In the genomic region with DNA sequence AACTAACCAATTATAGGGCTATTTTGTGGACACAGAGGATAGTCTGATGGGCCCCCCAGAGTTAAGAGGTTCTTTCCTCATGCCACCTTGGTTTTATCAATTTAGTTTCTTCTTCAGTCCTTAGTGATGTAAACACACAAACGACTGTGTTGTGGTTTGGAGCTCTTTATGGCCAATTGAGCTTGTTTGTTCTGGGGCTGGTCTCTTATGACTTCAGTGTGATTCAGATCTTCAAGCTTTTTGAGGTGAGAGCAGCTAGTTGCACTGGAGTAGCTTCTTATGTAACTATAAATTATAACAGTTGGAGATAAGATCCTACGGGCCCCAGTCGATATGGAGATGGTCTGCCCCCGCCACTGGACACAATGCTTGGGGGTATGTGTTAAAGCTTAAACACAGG, we compare ENCODE assay signal across 25 cellular contexts. TPM values are rescaled to one million over a fixed set of nuclear protein-coding genes. Genes with fewer than 3 reads are reported as not detected.
"Had no signal": no experiment of that assay in that cellular context is flagged by ENCODE, and none has a peak within 500 bp of the region (broad histone marks: within the 10 kb centered on the region; RNA-seq: fewer than 3 reads in every experiment).

No MANE protein-coding gene starts in this region.

- H3K27ac ChIP-seq: KMS-11, RWPE1 had no signal

- H3K4me3 ChIP-seq: K562 had no signal

- H3K9me3 ChIP-seq: SK-N-SH had no signal

- ATAC-seq: HepG2, K562, Panc1 had no signal

- DNase-seq: IMR-90, Kasumi-1, MM.1S, NCI-H1092 treated with DMSO at 0.1 percent for 48 hours, NCI-H1436, NCI-H187, NCI-H2029, NCI-H2081 treated with DMSO at 0.1 percent for 48 hours, NCI-H2171, NCI-H226, NCI-H446, NCI-H510A, NCI-H524 treated with DMSO at 0.1 percent for 48 hours, NCI-H69, NCI-H774, SHP77, SK-N-SH had no signal

RNA-seq across cellular contexts. Expression of gene GJB6, which starts 22.0 kb away (rescaled TPM):
- total RNA-seq: HepG2, HT1080, IMR-90, K562, M059J, SK-MEL-5 had no signal
- polyA plus RNA-seq: HepG2, IMR-90, K562, SK-N-SH had no signal
